ENCODE assay signal across 1 cellular context in the genomic region with DNA sequence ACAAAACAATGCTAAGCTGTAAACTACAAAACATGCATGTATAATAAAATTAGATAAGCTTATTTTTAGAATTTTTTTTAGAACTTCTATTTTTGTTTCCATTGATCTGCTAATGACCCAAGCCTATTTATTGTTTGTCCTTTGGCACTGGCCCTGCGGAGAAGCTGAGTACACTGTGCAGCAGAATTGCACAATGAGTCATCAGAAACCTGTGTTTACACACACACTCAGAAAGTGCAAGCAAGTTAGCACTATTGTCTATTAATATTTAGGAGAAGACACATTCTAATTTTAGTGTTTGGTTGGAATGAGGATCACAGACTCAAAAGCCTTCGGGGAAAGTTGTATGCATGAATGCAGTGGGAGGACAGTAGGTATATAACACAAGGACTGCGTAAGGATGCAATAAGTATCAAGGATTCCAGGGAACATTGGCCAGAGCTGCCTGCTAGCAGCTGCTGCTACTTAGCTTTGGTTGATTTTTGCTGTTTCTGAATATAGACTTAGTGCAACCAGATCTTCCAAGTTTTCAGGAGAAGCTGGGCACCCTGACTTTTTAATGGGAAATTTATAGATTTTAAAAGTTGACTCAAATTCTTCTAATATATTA.
TF ChIP-seq lines count a peak whose summit lies in the region.

No MANE protein-coding gene starts in this region.

TF ChIP-seq in HepG2, 621 proteins besides CTCF, POLR2A, EP300 and RAD21 (continued from another document and continues in another):
- TF ChIP-seq PPARG (CRISPR knock-in tag; conservative IDR thresholded peaks at IDR 0.05) (no peak), HMG20A (CRISPR knock-in tag; IDR thresholded peaks at IDR 0.05; ENCODE audit: borderline replicate concordance) (peak; percentile 90), MIER3 (CRISPR knock-in tag; IDR thresholded peaks at IDR 0.05; ENCODE audit: borderline replicate concordance) (peak; percentile 86), NR2C2 (CRISPR knock-in tag; IDR thresholded peaks at IDR 0.05; ENCODE audit: borderline replicate concordance) (no peak), ZNF644 (CRISPR knock-in tag; IDR thresholded peaks at IDR 0.05; ENCODE audit: low read depth) (peak; percentile 79), PHF5A (CRISPR knock-in tag; IDR thresholded peaks at IDR 0.05; ENCODE audit: low read depth, unreplicated experiment) (no peak), TEAD3 (CRISPR knock-in tag; optimal IDR thresholded peaks at IDR 0.05; ENCODE audit: borderline replicate concordance) (peak; percentile 20), ZNF816 (CRISPR knock-in tag; IDR thresholded peaks at IDR 0.05; ENCODE audit: borderline replicate concordance) (0 out of 2 replicates have a peak, but pooled peaks have one; percentile 41), ZNF10 (CRISPR knock-in tag; IDR thresholded peaks at IDR 0.05; ENCODE audit: borderline replicate concordance, low read depth) (no peak), ZFP62 (CRISPR knock-in tag; IDR thresholded peaks at IDR 0.05) (no peak), ZNF792 (CRISPR knock-in tag; IDR thresholded peaks at IDR 0.05) (peak; percentile 47; the same call in 1 of the 2 replicates), FOXP1 (IDR thresholded peaks at IDR 0.05) (no peak), FOXP1 (CRISPR knock-in tag; IDR thresholded peaks at IDR 0.05) (peak; percentile 97), NBN (conservative IDR thresholded peaks at IDR 0.05) (no peak), ASH2L (IDR thresholded peaks at IDR 0.05; ENCODE audit: insufficient read length, low read depth, low read length) (peak; percentile 35), HHEX (CRISPR knock-in tag; IDR thresholded peaks at IDR 0.05) (0 out of 2 replicates have a peak, but pooled peaks have one; percentile 34), KDM5A (IDR thresholded peaks at IDR 0.05; ENCODE audit: borderline replicate concordance, low read length) (no peak), ZNF160 (CRISPR knock-in tag; IDR thresholded peaks at IDR 0.05) (0 out of 2 replicates have a peak, but pooled peaks have one; percentile 21), SP2 (CRISPR knock-in tag; IDR thresholded peaks at IDR 0.05) (no peak), THAP11 (CRISPR knock-in tag; IDR thresholded peaks at IDR 0.05) (peak; percentile 56), GATAD1 (CRISPR knock-in tag; IDR thresholded peaks at IDR 0.05) (peak; percentile 34; the same call in 1 of the 2 replicates), JUNB (CRISPR knock-in tag; IDR thresholded peaks at IDR 0.05; ENCODE audit: borderline replicate concordance) (peak; percentile 66; the same call in 1 of the 2 replicates), ZNF326 (CRISPR knock-in tag; IDR thresholded peaks at IDR 0.05; ENCODE audit: borderline replicate concordance) (no peak), YEATS2 (CRISPR knock-in tag; IDR thresholded peaks at IDR 0.05; ENCODE audit: borderline replicate concordance) (peak; percentile 40; the same call in 1 of the 2 replicates), ZNF292 (CRISPR knock-in tag; IDR thresholded peaks at IDR 0.05; ENCODE audit: borderline replicate concordance, low read depth) (peak; percentile 75; the same call in 1 of the 2 replicates), SALL2 (CRISPR knock-in tag; IDR thresholded peaks at IDR 0.05) (no peak), MIXL1 (CRISPR knock-in tag; IDR thresholded peaks at IDR 0.05) (peak; percentile 63; the same call in 1 of the 2 replicates), U2AF1 (optimal IDR thresholded peaks at IDR 0.05; ENCODE audit: low read depth, low read length) (no peak), ZMYM3 (CRISPR knock-in tag; IDR thresholded peaks at IDR 0.05) (no peak), TCF7 (IDR thresholded peaks at IDR 0.05; ENCODE audit: low read depth) (peak; percentile 53; the same call in 1 of the 2 replicates), ZNF556 (CRISPR knock-in tag; IDR thresholded peaks at IDR 0.05; ENCODE audit: borderline replicate concordance) (no peak), ZKSCAN5 (CRISPR knock-in tag; IDR thresholded peaks at IDR 0.05) (no peak), PHF8 (CRISPR knock-in tag; IDR thresholded peaks at IDR 0.05) (no peak), SAP130 (CRISPR knock-in tag; IDR thresholded peaks at IDR 0.05; ENCODE audit: low read depth) (peak; percentile 64), SALL1 (CRISPR knock-in tag; IDR thresholded peaks at IDR 0.05) (peak; percentile 79; the same call in 1 of the 2 replicates)
- TF ChIP-seq, protein P1, sequence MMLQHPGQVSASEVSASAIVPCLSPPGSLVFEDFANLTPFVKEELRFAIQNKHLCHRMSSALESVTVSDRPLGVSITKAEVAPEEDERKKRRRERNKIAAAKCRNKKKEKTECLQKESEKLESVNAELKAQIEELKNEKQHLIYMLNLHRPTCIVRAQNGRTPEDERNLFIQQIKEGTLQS (CRISPR knock-in tag; IDR thresholded peaks at IDR 0.05): peak; percentile 73; the same call in 1 of the 2 replicates
- TF ChIP-seq, protein P2, sequence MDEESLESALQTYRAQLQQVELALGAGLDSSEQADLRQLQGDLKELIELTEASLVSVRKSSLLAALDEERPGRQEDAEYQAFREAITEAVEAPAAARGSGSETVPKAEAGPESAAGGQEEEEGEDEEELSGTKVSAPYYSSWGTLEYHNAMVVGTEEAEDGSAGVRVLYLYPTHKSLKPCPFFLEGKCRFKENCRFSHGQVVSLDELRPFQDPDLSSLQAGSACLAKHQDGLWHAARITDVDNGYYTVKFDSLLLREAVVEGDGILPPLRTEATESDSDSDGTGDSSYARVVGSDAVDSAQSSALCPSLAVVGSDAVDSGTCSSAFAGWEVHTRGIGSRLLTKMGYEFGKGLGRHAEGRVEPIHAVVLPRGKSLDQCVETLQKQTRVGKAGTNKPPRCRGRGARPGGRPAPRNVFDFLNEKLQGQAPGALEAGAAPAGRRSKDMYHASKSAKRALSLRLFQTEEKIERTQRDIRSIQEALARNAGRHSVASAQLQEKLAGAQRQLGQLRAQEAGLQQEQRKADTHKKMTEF (CRISPR knock-in tag; IDR thresholded peaks at IDR 0.05): peak; percentile 75; the same call in 1 of the 2 replicates
- TF ChIP-seq, protein P3, sequence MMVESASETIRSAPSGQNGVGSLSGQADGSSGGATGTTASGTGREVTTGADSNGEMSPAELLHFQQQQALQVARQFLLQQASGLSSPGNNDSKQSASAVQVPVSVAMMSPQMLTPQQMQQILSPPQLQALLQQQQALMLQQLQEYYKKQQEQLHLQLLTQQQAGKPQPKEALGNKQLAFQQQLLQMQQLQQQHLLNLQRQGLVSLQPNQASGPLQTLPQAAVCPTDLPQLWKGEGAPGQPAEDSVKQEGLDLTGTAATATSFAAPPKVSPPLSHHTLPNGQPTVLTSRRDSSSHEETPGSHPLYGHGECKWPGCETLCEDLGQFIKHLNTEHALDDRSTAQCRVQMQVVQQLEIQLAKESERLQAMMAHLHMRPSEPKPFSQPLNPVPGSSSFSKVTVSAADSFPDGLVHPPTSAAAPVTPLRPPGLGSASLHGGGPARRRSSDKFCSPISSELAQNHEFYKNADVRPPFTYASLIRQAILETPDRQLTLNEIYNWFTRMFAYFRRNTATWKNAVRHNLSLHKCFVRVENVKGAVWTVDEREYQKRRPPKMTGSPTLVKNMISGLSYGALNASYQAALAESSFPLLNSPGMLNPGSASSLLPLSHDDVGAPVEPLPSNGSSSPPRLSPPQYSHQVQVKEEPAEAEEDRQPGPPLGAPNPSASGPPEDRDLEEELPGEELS (CRISPR knock-in tag; IDR thresholded peaks at IDR 0.05): peak; percentile 92
- TF ChIP-seq, protein P4, sequence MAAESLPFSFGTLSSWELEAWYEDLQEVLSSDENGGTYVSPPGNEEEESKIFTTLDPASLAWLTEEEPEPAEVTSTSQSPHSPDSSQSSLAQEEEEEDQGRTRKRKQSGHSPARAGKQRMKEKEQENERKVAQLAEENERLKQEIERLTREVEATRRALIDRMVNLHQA (CRISPR knock-in tag; IDR thresholded peaks at IDR 0.05): no peak
- TF ChIP-seq, protein P5, sequence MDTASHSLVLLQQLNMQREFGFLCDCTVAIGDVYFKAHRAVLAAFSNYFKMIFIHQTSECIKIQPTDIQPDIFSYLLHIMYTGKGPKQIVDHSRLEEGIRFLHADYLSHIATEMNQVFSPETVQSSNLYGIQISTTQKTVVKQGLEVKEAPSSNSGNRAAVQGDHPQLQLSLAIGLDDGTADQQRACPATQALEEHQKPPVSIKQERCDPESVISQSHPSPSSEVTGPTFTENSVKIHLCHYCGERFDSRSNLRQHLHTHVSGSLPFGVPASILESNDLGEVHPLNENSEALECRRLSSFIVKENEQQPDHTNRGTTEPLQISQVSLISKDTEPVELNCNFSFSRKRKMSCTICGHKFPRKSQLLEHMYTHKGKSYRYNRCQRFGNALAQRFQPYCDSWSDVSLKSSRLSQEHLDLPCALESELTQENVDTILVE (CRISPR knock-in tag; IDR thresholded peaks at IDR 0.05): 0 out of 2 replicates have a peak, but pooled peaks have one; percentile 17
- TF ChIP-seq, protein P6, sequence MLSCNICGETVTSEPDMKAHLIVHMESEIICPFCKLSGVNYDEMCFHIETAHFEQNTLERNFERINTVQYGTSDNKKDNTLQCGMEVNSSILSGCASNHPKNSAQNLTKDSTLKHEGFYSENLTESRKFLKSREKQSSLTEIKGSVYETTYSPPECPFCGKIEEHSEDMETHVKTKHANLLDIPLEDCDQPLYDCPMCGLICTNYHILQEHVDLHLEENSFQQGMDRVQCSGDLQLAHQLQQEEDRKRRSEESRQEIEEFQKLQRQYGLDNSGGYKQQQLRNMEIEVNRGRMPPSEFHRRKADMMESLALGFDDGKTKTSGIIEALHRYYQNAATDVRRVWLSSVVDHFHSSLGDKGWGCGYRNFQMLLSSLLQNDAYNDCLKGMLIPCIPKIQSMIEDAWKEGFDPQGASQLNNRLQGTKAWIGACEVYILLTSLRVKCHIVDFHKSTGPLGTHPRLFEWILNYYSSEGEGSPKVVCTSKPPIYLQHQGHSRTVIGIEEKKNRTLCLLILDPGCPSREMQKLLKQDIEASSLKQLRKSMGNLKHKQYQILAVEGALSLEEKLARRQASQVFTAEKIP (CRISPR knock-in tag; IDR thresholded peaks at IDR 0.05; ENCODE audit: borderline replicate concordance): no peak
- TF ChIP-seq, protein P7, sequence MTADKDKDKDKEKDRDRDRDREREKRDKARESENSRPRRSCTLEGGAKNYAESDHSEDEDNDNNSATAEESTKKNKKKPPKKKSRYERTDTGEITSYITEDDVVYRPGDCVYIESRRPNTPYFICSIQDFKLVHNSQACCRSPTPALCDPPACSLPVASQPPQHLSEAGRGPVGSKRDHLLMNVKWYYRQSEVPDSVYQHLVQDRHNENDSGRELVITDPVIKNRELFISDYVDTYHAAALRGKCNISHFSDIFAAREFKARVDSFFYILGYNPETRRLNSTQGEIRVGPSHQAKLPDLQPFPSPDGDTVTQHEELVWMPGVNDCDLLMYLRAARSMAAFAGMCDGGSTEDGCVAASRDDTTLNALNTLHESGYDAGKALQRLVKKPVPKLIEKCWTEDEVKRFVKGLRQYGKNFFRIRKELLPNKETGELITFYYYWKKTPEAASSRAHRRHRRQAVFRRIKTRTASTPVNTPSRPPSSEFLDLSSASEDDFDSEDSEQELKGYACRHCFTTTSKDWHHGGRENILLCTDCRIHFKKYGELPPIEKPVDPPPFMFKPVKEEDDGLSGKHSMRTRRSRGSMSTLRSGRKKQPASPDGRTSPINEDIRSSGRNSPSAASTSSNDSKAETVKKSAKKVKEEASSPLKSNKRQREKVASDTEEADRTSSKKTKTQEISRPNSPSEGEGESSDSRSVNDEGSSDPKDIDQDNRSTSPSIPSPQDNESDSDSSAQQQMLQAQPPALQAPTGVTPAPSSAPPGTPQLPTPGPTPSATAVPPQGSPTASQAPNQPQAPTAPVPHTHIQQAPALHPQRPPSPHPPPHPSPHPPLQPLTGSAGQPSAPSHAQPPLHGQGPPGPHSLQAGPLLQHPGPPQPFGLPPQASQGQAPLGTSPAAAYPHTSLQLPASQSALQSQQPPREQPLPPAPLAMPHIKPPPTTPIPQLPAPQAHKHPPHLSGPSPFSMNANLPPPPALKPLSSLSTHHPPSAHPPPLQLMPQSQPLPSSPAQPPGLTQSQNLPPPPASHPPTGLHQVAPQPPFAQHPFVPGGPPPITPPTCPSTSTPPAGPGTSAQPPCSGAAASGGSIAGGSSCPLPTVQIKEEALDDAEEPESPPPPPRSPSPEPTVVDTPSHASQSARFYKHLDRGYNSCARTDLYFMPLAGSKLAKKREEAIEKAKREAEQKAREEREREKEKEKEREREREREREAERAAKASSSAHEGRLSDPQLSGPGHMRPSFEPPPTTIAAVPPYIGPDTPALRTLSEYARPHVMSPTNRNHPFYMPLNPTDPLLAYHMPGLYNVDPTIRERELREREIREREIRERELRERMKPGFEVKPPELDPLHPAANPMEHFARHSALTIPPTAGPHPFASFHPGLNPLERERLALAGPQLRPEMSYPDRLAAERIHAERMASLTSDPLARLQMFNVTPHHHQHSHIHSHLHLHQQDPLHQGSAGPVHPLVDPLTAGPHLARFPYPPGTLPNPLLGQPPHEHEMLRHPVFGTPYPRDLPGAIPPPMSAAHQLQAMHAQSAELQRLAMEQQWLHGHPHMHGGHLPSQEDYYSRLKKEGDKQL (CRISPR knock-in tag; IDR thresholded peaks at IDR 0.05; ENCODE audit: low read depth): 0 out of 2 replicates have a peak, but pooled peaks have one; percentile 56
- TF ChIP-seq, protein P8, sequence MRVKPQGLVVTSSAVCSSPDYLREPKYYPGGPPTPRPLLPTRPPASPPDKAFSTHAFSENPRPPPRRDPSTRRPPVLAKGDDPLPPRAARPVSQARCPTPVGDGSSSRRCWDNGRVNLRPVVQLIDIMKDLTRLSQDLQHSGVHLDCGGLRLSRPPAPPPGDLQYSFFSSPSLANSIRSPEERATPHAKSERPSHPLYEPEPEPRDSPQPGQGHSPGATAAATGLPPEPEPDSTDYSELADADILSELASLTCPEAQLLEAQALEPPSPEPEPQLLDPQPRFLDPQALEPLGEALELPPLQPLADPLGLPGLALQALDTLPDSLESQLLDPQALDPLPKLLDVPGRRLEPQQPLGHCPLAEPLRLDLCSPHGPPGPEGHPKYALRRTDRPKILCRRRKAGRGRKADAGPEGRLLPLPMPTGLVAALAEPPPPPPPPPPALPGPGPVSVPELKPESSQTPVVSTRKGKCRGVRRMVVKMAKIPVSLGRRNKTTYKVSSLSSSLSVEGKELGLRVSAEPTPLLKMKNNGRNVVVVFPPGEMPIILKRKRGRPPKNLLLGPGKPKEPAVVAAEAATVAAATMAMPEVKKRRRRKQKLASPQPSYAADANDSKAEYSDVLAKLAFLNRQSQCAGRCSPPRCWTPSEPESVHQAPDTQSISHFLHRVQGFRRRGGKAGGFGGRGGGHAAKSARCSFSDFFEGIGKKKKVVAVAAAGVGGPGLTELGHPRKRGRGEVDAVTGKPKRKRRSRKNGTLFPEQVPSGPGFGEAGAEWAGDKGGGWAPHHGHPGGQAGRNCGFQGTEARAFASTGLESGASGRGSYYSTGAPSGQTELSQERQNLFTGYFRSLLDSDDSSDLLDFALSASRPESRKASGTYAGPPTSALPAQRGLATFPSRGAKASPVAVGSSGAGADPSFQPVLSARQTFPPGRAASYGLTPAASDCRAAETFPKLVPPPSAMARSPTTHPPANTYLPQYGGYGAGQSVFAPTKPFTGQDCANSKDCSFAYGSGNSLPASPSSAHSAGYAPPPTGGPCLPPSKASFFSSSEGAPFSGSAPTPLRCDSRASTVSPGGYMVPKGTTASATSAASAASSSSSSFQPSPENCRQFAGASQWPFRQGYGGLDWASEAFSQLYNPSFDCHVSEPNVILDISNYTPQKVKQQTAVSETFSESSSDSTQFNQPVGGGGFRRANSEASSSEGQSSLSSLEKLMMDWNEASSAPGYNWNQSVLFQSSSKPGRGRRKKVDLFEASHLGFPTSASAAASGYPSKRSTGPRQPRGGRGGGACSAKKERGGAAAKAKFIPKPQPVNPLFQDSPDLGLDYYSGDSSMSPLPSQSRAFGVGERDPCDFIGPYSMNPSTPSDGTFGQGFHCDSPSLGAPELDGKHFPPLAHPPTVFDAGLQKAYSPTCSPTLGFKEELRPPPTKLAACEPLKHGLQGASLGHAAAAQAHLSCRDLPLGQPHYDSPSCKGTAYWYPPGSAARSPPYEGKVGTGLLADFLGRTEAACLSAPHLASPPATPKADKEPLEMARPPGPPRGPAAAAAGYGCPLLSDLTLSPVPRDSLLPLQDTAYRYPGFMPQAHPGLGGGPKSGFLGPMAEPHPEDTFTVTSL (CRISPR knock-in tag; IDR thresholded peaks at IDR 0.05; ENCODE audit: borderline replicate concordance): peak; percentile 99
